Comparison of ENCODE assay signal across 18 cellular contexts in the genomic region with DNA sequence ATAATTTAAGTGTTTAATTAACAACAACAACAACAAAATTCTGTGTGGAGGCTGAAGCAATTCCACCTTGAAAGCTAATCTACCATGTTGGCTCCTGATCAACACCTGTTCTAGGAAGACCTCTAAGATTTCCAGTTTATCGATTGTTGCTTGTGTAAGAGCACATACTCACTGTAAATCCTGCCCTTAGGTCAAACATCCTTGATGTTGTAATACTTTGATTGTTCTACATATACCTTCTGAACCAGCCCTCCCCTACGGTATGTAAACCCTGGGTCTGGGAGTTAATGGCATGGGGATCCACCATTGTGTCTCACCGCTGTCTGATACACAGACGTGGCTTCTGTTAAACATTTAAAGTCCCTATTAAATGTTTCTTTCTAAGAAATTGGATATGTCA.
DNase-seq lines count a peak whose midpoint lies in the region; FAIRE-seq and TF ChIP-seq lines count a peak whose summit lies in the region.
"Had no signal": no experiment of that assay in that cellular context is flagged by ENCODE, and none has a peak within 500 bp of the region (broad histone marks: within the 10 kb centered on the region; RNA-seq: fewer than 3 reads in every experiment).

No MANE protein-coding gene starts in this region.

- H3K27me3 ChIP-seq in H1 (replicated peaks in 1 of 4; ENCODE audit: control insufficient read depth in 3 of 4, extremely low read depth in 1 of 4, insufficient read depth in 3 of 4, low read length in 3 of 4) (no peaks in the 10 kb centered on the region), liver (ENCODE audit: control insufficient read depth in 4 of 4, insufficient read depth in 4 of 4, low read length in 3 of 4) (no peaks in the 10 kb centered on the region), small intestine (ENCODE audit: control insufficient read depth in 2 of 2, insufficient read depth in 2 of 2, low read length in 2 of 2) (no peaks in the 10 kb centered on the region)
- H3K27me3 ChIP-seq: BLaER1 had no signal

- H3K36me3 ChIP-seq in H1 (ENCODE audit: control insufficient read depth in 2 of 4, insufficient read depth in 4 of 4, low read length in 3 of 4) (no peaks in the 10 kb centered on the region), liver (ENCODE audit: control insufficient read depth in 4 of 4, insufficient read depth in 3 of 4, low read depth in 1 of 4, low read length in 3 of 4) (no peaks in the 10 kb centered on the region), small intestine (ENCODE audit: control insufficient read depth in 2 of 2, insufficient read depth in 2 of 2, low read length in 2 of 2) (no peaks in the 10 kb centered on the region)
- H3K36me3 ChIP-seq: BLaER1 had no signal

- no peak for FAIRE-seq in H1 (lab: Jason Lieb, UNC)
- FAIRE-seq in small intestine (lab: Jason Lieb, UNC), result no peak
- FAIRE-seq: HTR-8/SVneo had no signal

- POLR2A ChIA-PET in H1 (lab: Charles Lee; ENCODE audit: partially characterized antibody), result interaction anchor here (1.0 kb wide), 1 partner anchor 222 kb away, joined by 3 read pairs; no protein-coding TSS in a partner anchor

- no peak overlapping the region for H3K14ac ChIP-seq in H1 (ENCODE audit: insufficient read length)

- TF ChIP-seq EP300 in H1 (IDR thresholded peaks at IDR 0.05; ENCODE audit: borderline replicate concordance in 1 of 2, low read depth in 2 of 2, low read length in 2 of 2), result no peak

- TF ChIP-seq CTCF in H1 (IDR thresholded peaks at IDR 0.05; ENCODE audit: control extremely low read depth in 1 of 3, insufficient read depth in 1 of 3, low read depth in 1 of 3, low read length in 3 of 3) (no peak), liver (IDR thresholded peaks at IDR 0.05; ENCODE audit: low read depth, low read length, missing input control) (no peak), chondrocyte (IDR thresholded peaks at IDR 0.05) (no peak)

- H3K27ac Mint-ChIP-seq in chondrocyte (ENCODE audit: unreplicated experiment), result no peak overlapping the region
- H3K27ac Mint-ChIP-seq: CD14-positive monocyte; CD4-positive, alpha-beta memory T cell; GM23338; HFFc6 had no signal

- no peak overlapping the region for H2AK5ac ChIP-seq in H1 (ENCODE audit: low read depth, low read length)

- H3K23me2 ChIP-seq in H1 (ENCODE audit: low read depth, low read length), result no peaks in the 10 kb centered on the region

- no peak overlapping the region for H3K56ac ChIP-seq in H1 (replicated peaks; ENCODE audit: insufficient read length, low read depth, low read length)

- H2AFZ ChIP-seq in H1 (ENCODE audit: low read length), result no peak overlapping the region
- H2AFZ ChIP-seq: GM23338 had no signal

- peaks cover 11% of the 10 kb centered on the region for H3K4me1 Mint-ChIP-seq in chondrocyte (ENCODE audit: low read depth)
- H3K4me1 Mint-ChIP-seq: CD14-positive monocyte had no signal

- no peak for TF ChIP-seq RAD21 in H1 (IDR thresholded peaks at IDR 0.05 in 1 of 2, conservative IDR thresholded peaks at IDR 0.05 in 1 of 2; ENCODE audit: low read depth in 2 of 2, low read length in 2 of 2)
- no peak for TF ChIP-seq RAD21 in liver (IDR thresholded peaks at IDR 0.05)

- H3K79me1 ChIP-seq in H1 (ENCODE audit: low read depth, low read length), result no peaks in the 10 kb centered on the region

- no peak overlapping the region for H4K5ac ChIP-seq in H1 (ENCODE audit: insufficient read length, low read depth, low read length)

- H3K27ac ChIP-seq in H1 (ENCODE audit: low read depth, low read length) (no peak overlapping the region), liver (ENCODE audit: low read depth in 1 of 2, low read length in 2 of 2) (no peak overlapping the region), small intestine (ENCODE audit: low read depth in 1 of 2, low read length in 1 of 2) (no peak overlapping the region)
- H3K27ac ChIP-seq: BLaER1 had no signal

- H3K18ac ChIP-seq in H1 (ENCODE audit: extremely low read depth, low read length), result no peak overlapping the region

- H2BK12ac ChIP-seq in H1 (ENCODE audit: low read depth, low read length), result no peak overlapping the region

- no peak overlapping the region for H3K9ac ChIP-seq in H1 (replicated peaks in 1 of 4; ENCODE audit: extremely low read depth in 1 of 4, low read depth in 3 of 4, low read length in 3 of 4)
- H3K9ac ChIP-seq in liver (ENCODE audit: low read depth in 1 of 2, low read length in 2 of 2), result no peak overlapping the region
- H3K9ac ChIP-seq: BLaER1 had no signal

- H2BK120ac ChIP-seq in H1 (replicated peaks; ENCODE audit: low read depth, low read length), result no peak overlapping the region

- H3K9me3 ChIP-seq in H1 (ENCODE audit: insufficient read depth in 2 of 2, low read depth in 1 of 2, low read length in 1 of 2), result no peaks in the 10 kb centered on the region
- H3K9me3 ChIP-seq in liver (ENCODE audit: control insufficient read depth in 4 of 4, low read length in 3 of 4), result no peaks in the 10 kb centered on the region
- H3K9me3 ChIP-seq in small intestine (ENCODE audit: control insufficient read depth, low read depth), result no peaks in the 10 kb centered on the region
- H3K9me3 ChIP-seq: BLaER1 had no signal

- no peak overlapping the region for H3K23ac ChIP-seq in H1 (ENCODE audit: insufficient read length)

- peak; percentile 64 for DNase-seq in HuH-7 (ENCODE audit: low spot score)
- DNase-seq in H1 (ENCODE audit: low read depth in 1 of 2, low spot score in 2 of 2), result no peak
- DNase-seq in small intestine, result peak; percentile 7
- DNase-seq in NCI-H748 treated with DMSO at 0.1 percent for 48 hours (lab: John Stamatoyannopoulos, UW), result no peak
- no peak for DNase-seq in NCI-H187 (lab: John Stamatoyannopoulos, UW)
- DNase-seq in chondrocyte (ENCODE audit: low spot score), result no peak
- DNase-seq: 8988T; CD4-positive, alpha-beta memory T cell; DMS153; DMS79 treated with DMSO at 0.1 percent for 48 hours; GF-D8; H7; HFFc6 had no signal

- 0 out of 2 replicates have a peak overlapping the region, but pooled peaks have one; percentile 23 for H2BK20ac ChIP-seq in H1 (ENCODE audit: low read length)

- H4K91ac ChIP-seq in H1 (replicated peaks; ENCODE audit: insufficient read length, low read length), result no peak overlapping the region

- no peak overlapping the region for H3K4me3 Mint-ChIP-seq in chondrocyte (ENCODE audit: unreplicated experiment)
- H3K4me3 Mint-ChIP-seq: CD14-positive monocyte; CD4-positive, alpha-beta memory T cell; GM23338; HFFc6 had no signal

- no peak overlapping the region for H4K8ac ChIP-seq in H1 (ENCODE audit: extremely low read depth, insufficient read depth, low read length)

- H3K4me2 ChIP-seq in H1 (ENCODE audit: insufficient read depth in 1 of 2, low read depth in 2 of 2, low read length in 2 of 2), result no peak overlapping the region
- H3K4me2 ChIP-seq: BLaER1, GM23338 had no signal

- peaks cover 0 to 7% (median 1%) of the 10 kb centered on the region in 4 experiments; a peak in 1 of 7 replicates for H3K4me1 ChIP-seq in H1 (replicated peaks in 1 of 4; ENCODE audit: control insufficient read depth in 3 of 4, insufficient read depth in 4 of 4, low read length in 3 of 4)
- H3K4me1 ChIP-seq in liver (ENCODE audit: control insufficient read depth in 4 of 4, insufficient read depth in 4 of 4, low read length in 3 of 4), result peaks cover 0 to 7% (median 4%) of the 10 kb centered on the region in 4 donors
- no peaks in the 10 kb centered on the region for H3K4me1 ChIP-seq in small intestine (ENCODE audit: control insufficient read depth in 2 of 2, insufficient read depth in 1 of 2, low read depth in 1 of 2, low read length in 1 of 2)
- H3K4me1 ChIP-seq: BLaER1 had no signal

- H3K27me3 Mint-ChIP-seq in chondrocyte (ENCODE audit: low read depth), result no peaks in the 10 kb centered on the region
- H3K27me3 Mint-ChIP-seq: CD4-positive, alpha-beta memory T cell had no signal

- H3K79me2 ChIP-seq in H1 (ENCODE audit: control insufficient read depth in 1 of 2, insufficient read depth in 2 of 2, low read length in 2 of 2), result no peaks in the 10 kb centered on the region

- H4K20me1 ChIP-seq in H1 (replicated peaks in 1 of 2; ENCODE audit: control insufficient read depth in 1 of 2, insufficient read depth in 2 of 2, low read length in 2 of 2), result no peaks in the 10 kb centered on the region
- H4K20me1 ChIP-seq: BLaER1 had no signal

- H3K9me3 Mint-ChIP-seq in chondrocyte (ENCODE audit: low read depth), result peaks cover 3% of the 10 kb centered on the region
- H3K9me3 Mint-ChIP-seq: GM23338, HFFc6 had no signal

- WGBS in H1 (ENCODE audit: extremely low coverage in 1 of 2, insufficient coverage in 1 of 2, insufficient read length in 1 of 2, insufficient replicate concordance in 2 of 2, low coverage in 1 of 2, low lambda C conversion rate in 2 of 2, missing lambda C conversion rate in 1 of 2), 2 experiments, result 94% methylated on average over 4 of the region's 4 CpGs; no CpG with 5 or more reads in 1 of the 2 experiments
- 61% methylated on average over 4 of the region's 4 CpGs for WGBS in liver
- 82 to 90% (median 83%) methylated on average over 4 of the region's 4 CpGs for WGBS in small intestine, 3 donors

- TF ChIP-seq POLR2A in H1 (IDR thresholded peaks at IDR 0.05; ENCODE audit: control extremely low read depth in 1 of 2, low read depth in 2 of 2, low read length in 2 of 2), result no peak

- H2BK5ac ChIP-seq in H1 (ENCODE audit: low read depth, low read length), result no peak overlapping the region

- no peak overlapping the region for H2BK15ac ChIP-seq in H1 (ENCODE audit: low read length)

- peaks cover 5% of the 10 kb centered on the region for H3K36me3 Mint-ChIP-seq in chondrocyte (ENCODE audit: low read depth)

- no peak overlapping the region for H3K4ac ChIP-seq in H1 (replicated peaks; ENCODE audit: insufficient read length, low read depth, low read length)

- CTCF ChIA-PET in H1 (lab: Charles Lee; ENCODE audit: partially characterized antibody), result interaction anchor here (0.9 to 1.5 kb wide), 2 partner anchors 8 to 322 kb away, joined by 3 read pairs; no protein-coding TSS in a partner anchor

- H3K4me3 ChIP-seq in H1 (ENCODE audit: extremely low read depth in 1 of 4, insufficient read depth in 2 of 4, low read depth in 3 of 4, low read length in 4 of 4), result no peak overlapping the region
- no peak overlapping the region for H3K4me3 ChIP-seq in liver (ENCODE audit: low read depth in 1 of 3, low read length in 3 of 3)
- no peak overlapping the region for H3K4me3 ChIP-seq in small intestine (ENCODE audit: low read depth in 1 of 2, low read length in 2 of 2)
- H3K4me3 ChIP-seq: BLaER1, GM23338 had no signal

TF ChIP-seq in H1, 55 proteins besides CTCF, POLR2A, EP300 and RAD21 (continues in another document):
- no peak for TF ChIP-seq SP4 (IDR thresholded peaks at IDR 0.05; ENCODE audit: low read length)
- TF ChIP-seq KDM5A (IDR thresholded peaks at IDR 0.05; ENCODE audit: low read length), result no peak
- no peak for TF ChIP-seq GTF2F1 (IDR thresholded peaks at IDR 0.05; ENCODE audit: borderline replicate concordance, low read depth, low read length)
- TF ChIP-seq NANOG (IDR thresholded peaks at IDR 0.05; ENCODE audit: insufficient read depth, low read depth, low read length, poor library complexity, severe bottlenecking), result no peak

TF ChIP-seq in liver, 16 proteins besides CTCF, POLR2A, EP300 and RAD21:
- TF ChIP-seq NR2F2 (IDR thresholded peaks at IDR 0.05) (no peak), RXRA (IDR thresholded peaks at IDR 0.05) (peak; percentile 58 to 60), HNF4G (IDR thresholded peaks at IDR 0.05) (peak; percentile 63), FOXA2 (IDR thresholded peaks at IDR 0.05) (no peak), TAF1 (conservative IDR thresholded peaks at IDR 0.05) (no peak), HNF4A (conservative IDR thresholded peaks at IDR 0.05) (peak; percentile 81 to 92)

Comparison
In these comparisons a context has a peak if more than half of its experiments do, and no peak if none do; other contexts are left out.
1. DNase-seq: peak in HuH-7 (single experiment) and small intestine (single experiment); none in H1 (0 of 2), NCI-H748 treated with DMSO at 0.1 percent for 48 hours (single experiment), NCI-H187 (0 of 2) and chondrocyte (single experiment).